8 cellular contexts compared by ENCODE assay signal in the genomic region with DNA sequence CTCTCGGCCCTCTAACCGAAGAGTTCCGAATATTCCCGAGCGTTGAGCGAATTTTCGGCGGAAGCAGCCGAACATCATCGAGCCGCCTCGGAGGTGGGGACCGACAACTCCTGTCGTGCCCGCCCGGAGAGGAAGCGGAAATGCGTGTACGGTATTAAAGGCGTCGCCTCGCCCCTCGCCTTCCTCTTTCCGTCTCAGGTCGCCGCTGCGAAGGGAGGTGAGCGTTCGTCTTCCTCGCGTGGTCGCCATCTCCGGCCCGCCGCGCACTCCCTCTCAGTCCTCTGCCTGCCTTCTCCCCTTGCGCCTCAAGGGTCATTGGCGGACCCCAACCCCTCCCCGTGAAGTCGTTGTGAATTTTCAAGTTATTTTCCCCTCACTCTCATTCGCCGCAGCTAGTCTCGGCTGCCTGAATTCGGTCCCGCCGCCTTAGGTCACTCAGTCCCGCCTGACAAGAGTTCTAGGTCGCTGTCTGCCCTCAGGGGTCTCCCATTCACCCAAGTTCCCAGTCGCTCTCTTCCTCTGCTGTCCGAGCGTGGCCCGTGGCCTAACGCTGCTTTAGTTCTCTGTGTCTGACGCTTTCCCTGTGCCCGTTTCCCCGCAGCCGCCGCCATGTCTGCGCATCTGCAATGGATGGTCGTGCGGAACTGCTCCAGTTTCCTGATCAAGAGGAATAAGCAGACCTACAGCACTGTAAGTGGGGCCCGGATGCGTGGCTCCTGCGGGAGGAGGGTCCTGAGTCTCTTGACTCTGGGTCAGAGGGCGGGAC. TPM values are rescaled to one million over a fixed set of nuclear protein-coding genes. Genes with fewer than 3 reads are reported as not detected.
A peak's percentile ranks its signal among the peaks of the same experiment; 100 is the strongest.
DNase-seq lines count a peak whose midpoint lies in the region; ATAC-seq and TF ChIP-seq lines count a peak whose summit lies in the region.

RPL28 (plus strand) TSS at position 184 of the 766 bp plus-strand sequence; CDS start at position 610, 426 bp downstream.

- peak within 1 kb of the TSS; percentile 98 for H3K27ac Mint-ChIP-seq in activated CD4-positive, alpha-beta T cell treated with anti-CD3 and anti-CD28 coated beads, Interleukin-2, amount 10 ng/mL, durations not matched to agents 24 days and 14 days

- H3K27me3 Mint-ChIP-seq in activated CD4-positive, alpha-beta T cell treated with anti-CD3 and anti-CD28 coated beads, Interleukin-2, amount 10 ng/mL, durations not matched to agents 24 days and 14 days, result no peaks in the 10 kb centered on the region

- H3K4me3 ChIP-seq in coronary artery, result peak within 1 kb of the TSS; percentile 83

- DNase-seq in AG20443 (ENCODE audit: low spot score) (peak; percentile 96), NCI-H526 (lab: John Stamatoyannopoulos, UW) (peak; percentile 98 to 99), coronary artery (ENCODE audit: low spot score) (peak; percentile 98), left colon (peak; percentile 98)
- DNase-seq in activated CD4-positive, alpha-beta T cell treated with anti-CD3 and anti-CD28 coated beads, Interleukin-2, amount 10 ng/mL, durations not matched to agents 24 days and 14 days, result peak; percentile 100
- peak; percentile 97 to 98 for DNase-seq in stimulated activated CD4-positive, alpha-beta T cell treated with anti-CD3 and anti-CD28 coated beads, Interleukin-2, amount 100 ng/mL, for 24 hours

- peaks cover 63% of the 10 kb centered on the region for H3K36me3 Mint-ChIP-seq in activated CD4-positive, alpha-beta T cell treated with anti-CD3 and anti-CD28 coated beads, Interleukin-2, amount 10 ng/mL, durations not matched to agents 24 days and 14 days (ENCODE audit: low read depth)

- H3K4me3 Mint-ChIP-seq in activated CD4-positive, alpha-beta T cell treated with anti-CD3 and anti-CD28 coated beads, Interleukin-2, amount 10 ng/mL, durations not matched to agents 24 days and 14 days, result peak within 1 kb of the TSS; percentile 97

- H3K27ac ChIP-seq in coronary artery, result peak within 1 kb of the TSS; percentile 79 to 97

- peaks cover 6% of the 10 kb centered on the region for H3K9me3 Mint-ChIP-seq in activated CD4-positive, alpha-beta T cell treated with anti-CD3 and anti-CD28 coated beads, Interleukin-2, amount 10 ng/mL, durations not matched to agents 24 days and 14 days

- TF ChIP-seq CTCF in coronary artery (IDR thresholded peaks at IDR 0.05), result no peak

- ATAC-seq in GM19035 (IDR thresholded peaks at IDR 0.05; ENCODE audit: unreplicated experiment) (peak; percentile 71), HG03354 (IDR thresholded peaks at IDR 0.05; ENCODE audit: poor library complexity, severe bottlenecking, unreplicated experiment) (peak; percentile 73), left colon (peak; percentile 73)

- H3K4me1 Mint-ChIP-seq in activated CD4-positive, alpha-beta T cell treated with anti-CD3 and anti-CD28 coated beads, Interleukin-2, amount 10 ng/mL, durations not matched to agents 24 days and 14 days, result peaks cover 52% of the 10 kb centered on the region

- intact Hi-C loops in activated CD4-positive, alpha-beta T cell treated with anti-CD3 and anti-CD28 coated beads, Interleukin-2, amount 10 ng/mL, durations not matched to agents 24 days and 14 days (cut with micrococcal nuclease), result loop anchor here (1.0 to 5.0 kb wide), 7 partner anchors 22 to 268 kb away; partner anchors contain the start of genes FIZ1, HSPBP1, KMT5C and PPP6R1
- intact Hi-C loops in left colon (cut with DNase I, micrococcal nuclease), result no loop called here

RNA-seq across cellular contexts. Expression of gene RPL28, which starts in this region (rescaled TPM):
- total RNA-seq in activated CD4-positive, alpha-beta T cell treated with anti-CD3 and anti-CD28 coated beads, Interleukin-2, amount 10 ng/mL, durations not matched to agents 24 days and 14 days, result 1,992 and 2,022 TPM in 2 replicates
- 1,000 to 10,000 TPM; 1,151 to 1,179 TPM for total RNA-seq in left colon

Comparison
In these comparisons a context has a peak if more than half of its experiments do, and no peak if none do; other contexts are left out.
1. Peak in every context shown above with its lines: DNase-seq, ATAC-seq, H3K4me3 ChIP-seq and H3K27ac ChIP-seq.